Comparison of ENCODE assay signal across 10 cellular contexts in genomic region chr20:32231847-32232246, GRCh38. TPM values are rescaled to one million over a fixed set of nuclear protein-coding genes. Genes with fewer than 3 reads are reported as not detected.
DNase-seq lines count a peak whose midpoint lies in the region; ATAC-seq and TF ChIP-seq lines count a peak whose summit lies in the region.
"Had no signal": no experiment of that assay in that cellular context is flagged by ENCODE, and none has a peak within 500 bp of the region (broad histone marks: within the 10 kb centered on the region; RNA-seq: fewer than 3 reads in every experiment).

No MANE protein-coding gene starts in this region.

- H3K4ac ChIP-seq in mesenchymal stem cell (ENCODE audit: low read depth in 1 of 2, low read length in 2 of 2) = no peak overlapping the region

- H3K27ac Mint-ChIP-seq in T-helper 1 cell treated with Interleukin-12 subunit alpha and Interleukin-12 subunit beta and Interleukin-4 antibody, amounts not matched to agents 30 μg/mL and 1 μg/mL, for 36 hours = peak overlapping the region; percentile 97

- peaks cover 4% of the 10 kb centered on the region; the same call in 1 of the 2 replicates for H4K20me1 ChIP-seq in DND-41 (ENCODE audit: insufficient read depth, low read length)

- H3K18ac ChIP-seq in mesenchymal stem cell (ENCODE audit: low read depth in 1 of 2, low read length in 2 of 2) = no peak overlapping the region

- H3K4me1 ChIP-seq in DND-41 (ENCODE audit: insufficient read depth, low read length) (no peaks in the 10 kb centered on the region), neutrophil (ENCODE audit: control insufficient read depth in 1 of 2, insufficient read depth in 1 of 2, low read depth in 1 of 2, low read length in 1 of 2) (peaks cover 59 to 60% of the 10 kb centered on the region in 2 experiments), mesenchymal stem cell (ENCODE audit: control insufficient read depth, insufficient read depth, low read depth, low read length) (no peaks in the 10 kb centered on the region), Peyer's patch (peaks cover 0 to 47% (median 8%) of the 10 kb centered on the region in 4 donors)

- no peak overlapping the region for H4K91ac ChIP-seq in mesenchymal stem cell (ENCODE audit: low read length)

- H3K79me1 ChIP-seq in mesenchymal stem cell (replicated peaks; ENCODE audit: low read length, poor library complexity, severe bottlenecking) = peaks cover 18% of the 10 kb centered on the region

- H3K27me3 ChIP-seq in DND-41 (ENCODE audit: insufficient read depth, low read length, poor library complexity) = no peaks in the 10 kb centered on the region
- H3K27me3 ChIP-seq in neutrophil = no peaks in the 10 kb centered on the region
- H3K27me3 ChIP-seq in mesenchymal stem cell (ENCODE audit: control insufficient read depth in 1 of 2, insufficient read depth in 1 of 2, low read length in 2 of 2) = no peaks in the 10 kb centered on the region
- no peaks in the 10 kb centered on the region for H3K27me3 ChIP-seq in Peyer's patch
- H3K27me3 ChIP-seq: gastrocnemius medialis had no signal

- peak; percentile 70 for ATAC-seq in DND-41 (ENCODE audit: insufficient read depth, low read depth)
- ATAC-seq: gastrocnemius medialis had no signal

- TF ChIP-seq POLR2A in Peyer's patch (IDR thresholded peaks at IDR 0.05) = no peak

- no peak overlapping the region for H2BK120ac ChIP-seq in mesenchymal stem cell (ENCODE audit: low read depth, low read length)

- H3K4me2 ChIP-seq in DND-41 (ENCODE audit: insufficient read depth, low read length) (no peak overlapping the region), mesenchymal stem cell (ENCODE audit: low read length, poor library complexity, severe bottlenecking) (no peak overlapping the region)

- no peak overlapping the region for H2BK12ac ChIP-seq in mesenchymal stem cell (ENCODE audit: low read length in 2 of 2)

- peaks cover 49% of the 10 kb centered on the region for H3K36me3 Mint-ChIP-seq in T-helper 1 cell treated with Interleukin-12 subunit alpha and Interleukin-12 subunit beta and Interleukin-4 antibody, amounts not matched to agents 30 μg/mL and 1 μg/mL, for 36 hours (ENCODE audit: low read depth)

- H3K27ac ChIP-seq in DND-41 (ENCODE audit: low read length) = no peak overlapping the region
- H3K27ac ChIP-seq in neutrophil = peak overlapping the region; percentile 69
- H3K27ac ChIP-seq in mesenchymal stem cell (ENCODE audit: low read length, poor library complexity, severe bottlenecking) = no peak overlapping the region
- peak overlapping the region in 2 of 4 donors; percentile 10 to 50 for H3K27ac ChIP-seq in Peyer's patch
- H3K27ac ChIP-seq: gastrocnemius medialis had no signal

- DNase-seq in DND-41 (no peak), amniotic epithelial cell (ENCODE audit: low read depth) (peak; percentile 54), mesenchymal stem cell (no peak), EL (no peak), SW480 (ENCODE audit: low spot score) (no peak), Peyer's patch (no peak)
- DNase-seq: amniotic stem cell, gastrocnemius medialis had no signal

- H3K36me3 ChIP-seq in DND-41 (ENCODE audit: insufficient read depth, low read length) = peaks cover 84% of the 10 kb centered on the region
- peaks cover 8% of the 10 kb centered on the region for H3K36me3 ChIP-seq in neutrophil
- peaks cover 75 to 90% of the 10 kb centered on the region in 2 experiments for H3K36me3 ChIP-seq in mesenchymal stem cell (ENCODE audit: control insufficient read depth in 1 of 2, insufficient read depth in 2 of 2, low read depth in 1 of 2, low read length in 2 of 2)
- peaks cover 0 to 60% (median 0%) of the 10 kb centered on the region in 3 donors for H3K36me3 ChIP-seq in Peyer's patch

- TF ChIP-seq CTCF in DND-41 (IDR thresholded peaks at IDR 0.05; ENCODE audit: borderline replicate concordance, extremely low read depth, low read length, poor library complexity, severe bottlenecking) = no peak
- no peak for TF ChIP-seq CTCF in neutrophil (IDR thresholded peaks at IDR 0.05)
- TF ChIP-seq CTCF in Peyer's patch (IDR thresholded peaks at IDR 0.05) = no peak

- no peaks in the 10 kb centered on the region for H3K27me3 Mint-ChIP-seq in T-helper 1 cell treated with Interleukin-12 subunit alpha and Interleukin-12 subunit beta and Interleukin-4 antibody, amounts not matched to agents 30 μg/mL and 1 μg/mL, for 36 hours (ENCODE audit: low read depth)

- 88% methylated on average over 4 of the region's 4 CpGs for WGBS in mesenchymal stem cell

- H2BK5ac ChIP-seq in mesenchymal stem cell (ENCODE audit: low read depth, low read length, poor library complexity, severe bottlenecking) = no peak overlapping the region

- H3K23ac ChIP-seq in mesenchymal stem cell (ENCODE audit: low read length in 2 of 2) = no peak overlapping the region

- no peak overlapping the region for H2BK15ac ChIP-seq in mesenchymal stem cell (ENCODE audit: low read depth, poor library complexity, severe bottlenecking)

- peak overlapping the region; percentile 75 for H3K4me3 Mint-ChIP-seq in T-helper 1 cell treated with Interleukin-12 subunit alpha and Interleukin-12 subunit beta and Interleukin-4 antibody, amounts not matched to agents 30 μg/mL and 1 μg/mL, for 36 hours

- no peak overlapping the region for H4K8ac ChIP-seq in mesenchymal stem cell (ENCODE audit: low read length)

- H3K14ac ChIP-seq in mesenchymal stem cell (ENCODE audit: low read length in 2 of 2) = no peak overlapping the region

- peaks cover 24% of the 10 kb centered on the region for H3K4me1 Mint-ChIP-seq in T-helper 1 cell treated with Interleukin-12 subunit alpha and Interleukin-12 subunit beta and Interleukin-4 antibody, amounts not matched to agents 30 μg/mL and 1 μg/mL, for 36 hours (ENCODE audit: low read depth)

- H3K9me3 ChIP-seq in DND-41 (ENCODE audit: insufficient read depth, low read length, severe bottlenecking) = no peaks in the 10 kb centered on the region
- H3K9me3 ChIP-seq in neutrophil = no peaks in the 10 kb centered on the region
- H3K9me3 ChIP-seq in mesenchymal stem cell (ENCODE audit: control insufficient read depth, low read length) = no peaks in the 10 kb centered on the region
- H3K9me3 ChIP-seq in Peyer's patch = no peaks in the 10 kb centered on the region
- H3K9me3 ChIP-seq: gastrocnemius medialis had no signal

- H2AFZ ChIP-seq in DND-41 (ENCODE audit: low read depth, low read length) = no peak overlapping the region
- no peak overlapping the region for H2AFZ ChIP-seq in mesenchymal stem cell (ENCODE audit: low read depth, low read length)

- no peak overlapping the region for H3K4me3 ChIP-seq in DND-41 (ENCODE audit: low read depth in 1 of 2, low read length in 2 of 2)
- H3K4me3 ChIP-seq in neutrophil (ENCODE audit: low read depth in 1 of 2, low read length in 1 of 2) = no peak overlapping the region
- no peak overlapping the region for H3K4me3 ChIP-seq in mesenchymal stem cell (ENCODE audit: insufficient read depth in 1 of 2, low read depth in 1 of 2, low read length in 2 of 2)
- H3K4me3 ChIP-seq in Peyer's patch = no peak overlapping the region
- H3K4me3 ChIP-seq: gastrocnemius medialis had no signal

- no peaks in the 10 kb centered on the region for H3K9me3 Mint-ChIP-seq in T-helper 1 cell treated with Interleukin-12 subunit alpha and Interleukin-12 subunit beta and Interleukin-4 antibody, amounts not matched to agents 30 μg/mL and 1 μg/mL, for 36 hours

- no peak overlapping the region for H3K9ac ChIP-seq in DND-41 (ENCODE audit: low read depth, low read length)
- no peak overlapping the region for H3K9ac ChIP-seq in mesenchymal stem cell (ENCODE audit: low read length)

- H2AK5ac ChIP-seq in mesenchymal stem cell (ENCODE audit: low read length, severe bottlenecking) = no peak overlapping the region

- H3K79me2 ChIP-seq in DND-41 (ENCODE audit: insufficient read depth, low read length) = no peaks in the 10 kb centered on the region

RNA-seq across cellular contexts. Expression of gene POFUT1, which starts 24.2 kb away (rescaled TPM):
- 59.1 TPM for polyA plus RNA-seq in mesenchymal stem cell (2013, experiment 1 of 2)
- 60.0 TPM for polyA plus RNA-seq in mesenchymal stem cell (2013, experiment 2 of 2)
- total RNA-seq in Peyer's patch = 100 to 1,000 TPM in 1 of 4 donors, 10 to 100 TPM in 3; 42.9 to 118 (median 55.7) TPM

RNA-seq across cellular contexts. Expression of gene PLAGL2, which starts 24.3 kb away (rescaled TPM):
- polyA plus RNA-seq in mesenchymal stem cell (2013, experiment 1 of 2) = 16.6 TPM
- polyA plus RNA-seq in mesenchymal stem cell (2013, experiment 2 of 2) = 16.8 TPM
- total RNA-seq in Peyer's patch = 10 to 100 TPM in 3 of 4 donors, 1 to 10 TPM in 1; 5.8 to 55.9 (median 25.8) TPM

RNA-seq across cellular contexts. Expression of gene KIF3B, which starts 45.6 kb away (rescaled TPM):
- polyA plus RNA-seq in mesenchymal stem cell (2013, experiment 1 of 2) = 34.9 TPM
- polyA plus RNA-seq in mesenchymal stem cell (2013, experiment 2 of 2) = 34.4 TPM
- 10 to 100 TPM; 42.1 to 77.6 (median 57.7) TPM for total RNA-seq in Peyer's patch
